Comparison of ENCODE assay signal across 8 cellular contexts in the genomic region with DNA sequence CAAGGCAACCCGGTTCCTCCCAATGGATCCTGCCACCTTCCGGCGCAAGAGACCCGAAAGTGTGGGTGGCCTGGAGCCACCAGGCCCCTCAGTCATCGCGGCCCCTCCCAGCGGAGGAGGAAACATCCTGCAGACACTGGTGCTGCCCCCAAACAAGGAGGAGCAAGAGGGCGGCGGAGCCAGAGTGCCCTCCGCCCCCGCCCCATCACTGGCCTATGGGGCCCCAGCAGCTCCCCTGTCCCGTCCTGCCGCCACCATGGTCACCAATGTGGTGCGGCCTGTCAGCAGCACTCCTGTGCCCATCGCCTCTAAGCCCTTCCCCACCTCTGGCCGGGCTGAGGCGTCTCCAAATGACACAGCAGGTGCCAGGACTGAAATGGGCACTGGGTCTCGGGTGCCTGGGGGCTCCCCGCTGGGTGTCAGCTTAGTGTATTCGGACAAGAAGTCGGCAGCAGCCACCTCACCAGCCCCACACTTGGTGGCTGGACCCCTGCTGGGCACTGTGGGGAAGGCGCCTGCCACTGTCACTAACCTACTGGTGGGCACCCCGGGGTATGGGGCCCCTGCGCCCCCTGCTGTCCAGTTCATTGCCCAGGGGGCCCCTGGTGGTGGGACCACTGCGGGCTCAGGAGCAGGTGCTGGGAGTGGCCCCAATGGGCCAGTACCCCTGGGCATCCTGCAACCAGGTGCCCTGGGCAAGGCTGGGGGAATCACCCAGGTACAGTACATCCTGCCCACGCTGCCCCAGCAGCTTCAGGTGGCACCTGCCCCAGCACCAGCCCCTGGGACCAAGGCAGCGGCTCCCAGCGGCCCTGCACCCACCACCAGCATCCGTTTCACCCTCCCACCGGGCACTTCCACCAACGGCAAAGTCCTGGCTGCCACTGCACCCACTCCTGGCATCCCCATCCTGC. TPM values are rescaled to one million over a fixed set of nuclear protein-coding genes. Genes with fewer than 3 reads are reported as not detected.
DNase-seq lines count a peak whose midpoint lies in the region; FAIRE-seq and TF ChIP-seq lines count a peak whose summit lies in the region.

No MANE protein-coding gene starts in this region.

- DNase-seq in activated effector memory CD4-positive, alpha-beta T cell treated with anti-CD3 and anti-CD28 coated beads, Interleukin-2, amount 50 U/mL, for 16 hours: peak; percentile 84
- DNase-seq in activated effector memory CD4-positive, alpha-beta T cell treated with Interleukin-2 at 50 U/mL for 16 hours: no peak
- DNase-seq in T follicular helper cell (ENCODE audit: low read depth) (peak; percentile 56), bronchial epithelial cell (ENCODE audit: low read depth) (no peak), kidney tubule cell (ENCODE audit: low spot score) (no peak), dedifferentiated amniotic fluid mesenchymal stem cell (ENCODE audit: extremely low spot score) (no peak), amniotic stem cell (lab: John Stamatoyannopoulos, UW) (no peak)

- H3K36me3 ChIP-seq in bronchial epithelial cell (ENCODE audit: control insufficient read depth, insufficient read depth, low read length): peaks cover 67% of the 10 kb centered on the region

- H3K27me3 ChIP-seq in bronchial epithelial cell (ENCODE audit: control insufficient read depth, insufficient read depth, low read length): no peaks in the 10 kb centered on the region

- H3K27me3 Mint-ChIP-seq in nephron (ENCODE audit: low read depth): no peaks in the 10 kb centered on the region

- no peaks in the 10 kb centered on the region for H3K9me3 Mint-ChIP-seq in nephron

- H3K36me3 Mint-ChIP-seq in nephron (ENCODE audit: low read depth): peaks cover 25% of the 10 kb centered on the region

- peak overlapping the region in 2 of 3 experiments; percentile 53 to 57 for H3K4me3 Mint-ChIP-seq in nephron

- H3K4me1 Mint-ChIP-seq in nephron: peaks cover 20% of the 10 kb centered on the region

- no peak for FAIRE-seq in bronchial epithelial cell (lab: Jason Lieb, UNC)

- H3K4me3 ChIP-seq in bronchial epithelial cell (ENCODE audit: low read depth, low read length): no peak overlapping the region

- TF ChIP-seq CTCF in bronchial epithelial cell (IDR thresholded peaks at IDR 0.05; ENCODE audit: insufficient read depth, low read length, severe bottlenecking): peak; percentile 60
- peak; percentile 38 to 45 (median 41) for TF ChIP-seq CTCF in nephron (IDR thresholded peaks at IDR 0.05; ENCODE audit: unreplicated experiment in 3 of 3)

- H3K27ac Mint-ChIP-seq in nephron: peak overlapping the region; percentile 30 to 80 (median 37)

RNA-seq across cellular contexts. Expression of a gene that starts 11.2 kb away (rescaled TPM):
- not detected in 2 replicates for total RNA-seq in bronchial epithelial cell

RNA-seq across cellular contexts. Expression of a gene that starts 11.6 kb away (rescaled TPM):
- 29.4 and 36.9 TPM in 2 replicates for total RNA-seq in bronchial epithelial cell

RNA-seq across cellular contexts. Expression of a gene that starts 21.7 kb away (rescaled TPM):
- 7.1 and 9.3 TPM in 2 replicates for total RNA-seq in bronchial epithelial cell

RNA-seq across cellular contexts. Expression of a gene that starts 22.3 kb away (rescaled TPM):
- 0.26 TPM in 1 of 2 replicates, not detected in the other for total RNA-seq in bronchial epithelial cell

RNA-seq across cellular contexts. Expression of a gene that starts 34.7 kb away (rescaled TPM):
- total RNA-seq in bronchial epithelial cell: 7.1 and 14.0 TPM in 2 replicates

Comparison
In these comparisons a context has a peak if more than half of its experiments do, and no peak if none do; other contexts are left out.
1. DNase-seq: peak in activated effector memory CD4-positive, alpha-beta T cell treated with anti-CD3 and anti-CD28 coated beads, Interleukin-2, amount 50 U/mL, for 16 hours (single experiment) and T follicular helper cell (single experiment); none in activated effector memory CD4-positive, alpha-beta T cell treated with Interleukin-2 at 50 U/mL for 16 hours (single experiment), bronchial epithelial cell (single experiment), kidney tubule cell (single experiment), dedifferentiated amniotic fluid mesenchymal stem cell (single experiment) and amniotic stem cell (single experiment).